Comparison of ENCODE assay signal across 8 cellular contexts in genomic region chr6:152309648-152310047, GRCh38.
DNase-seq lines count a peak whose midpoint lies in the region; ATAC-seq and TF ChIP-seq lines count a peak whose summit lies in the region.

No MANE protein-coding gene starts in this region.

- H3K4me1 ChIP-seq in left ventricle myocardium inferior = peaks cover 21% of the 10 kb centered on the region

- peaks cover 16 to 36% of the 10 kb centered on the region in 2 donors for H3K36me3 Mint-ChIP-seq in CD14-positive monocyte

- H3K9me3 ChIP-seq in left ventricle myocardium inferior (replicated peaks) = no peaks in the 10 kb centered on the region

- TF ChIP-seq CTCF in CD14-positive monocyte (IDR thresholded peaks at IDR 0.05) (no peak), left ventricle myocardium inferior (IDR thresholded peaks at IDR 0.05; ENCODE audit: borderline replicate concordance) (no peak), omental fat pad (IDR thresholded peaks at IDR 0.05) (no peak)

- H3K4me1 Mint-ChIP-seq in CD14-positive monocyte = peaks cover 10% of the 10 kb centered on the region

- peak; percentile 58 for ATAC-seq in GM18868 (IDR thresholded peaks at IDR 0.05; ENCODE audit: unreplicated experiment)
- no peak for ATAC-seq in omental fat pad (ENCODE audit: low FRiP score)

- DNase-seq in RKO (ENCODE audit: low spot score) (peak; percentile 49), activated gamma-delta T cell (lab: John Stamatoyannopoulos, UW) (peak; percentile 14), CD14-positive monocyte (ENCODE audit: low spot score) (no peak), left ventricle myocardium inferior (no peak), NCI-H446 (lab: John Stamatoyannopoulos, UW) (no peak), omental fat pad (ENCODE audit: low spot score) (no peak)
- peak; percentile 43 to 53 for DNase-seq in stimulated activated CD4-positive, alpha-beta T cell treated with anti-CD3 and anti-CD28 coated beads, Interleukin-2, amount 100 ng/mL, for 48 hours

- H3K27ac Mint-ChIP-seq in CD14-positive monocyte = no peak overlapping the region

- no peak overlapping the region for H3K4me3 Mint-ChIP-seq in CD14-positive monocyte

- peaks cover 2 to 4% (median 4%) of the 10 kb centered on the region in 3 donors for H3K27me3 Mint-ChIP-seq in CD14-positive monocyte (ENCODE audit: low read depth in 3 of 3)

- no peaks in the 10 kb centered on the region for H3K27me3 ChIP-seq in left ventricle myocardium inferior (ENCODE audit: low read depth)

- peaks cover 0 to 4% (median 0%) of the 10 kb centered on the region in 7 donors for H3K9me3 Mint-ChIP-seq in CD14-positive monocyte

- H3K4me3 ChIP-seq in left ventricle myocardium inferior = no peak overlapping the region

- no peak overlapping the region for H3K27ac ChIP-seq in left ventricle myocardium inferior (replicated peaks)

- intact Hi-C loops in CD14-positive monocyte (cut with micrococcal nuclease) = no loop called here
- intact Hi-C loops in left ventricle myocardium inferior (cut with micrococcal nuclease) = no loop called here

- H3K36me3 ChIP-seq in left ventricle myocardium inferior = peaks cover 75% of the 10 kb centered on the region

Comparison
In these comparisons a context has a peak if more than half of its experiments do, and no peak if none do; other contexts are left out.
1. DNase-seq: peak in RKO (single experiment), activated gamma-delta T cell (single experiment) and stimulated activated CD4-positive, alpha-beta T cell treated with anti-CD3 and anti-CD28 coated beads, Interleukin-2, amount 100 ng/mL, for 48 hours (2 of 2); none in CD14-positive monocyte (single experiment), left ventricle myocardium inferior (single experiment), NCI-H446 (0 of 2) and omental fat pad (single experiment).